Comparison of ENCODE assay signal across 9 cellular contexts in the genomic region with DNA sequence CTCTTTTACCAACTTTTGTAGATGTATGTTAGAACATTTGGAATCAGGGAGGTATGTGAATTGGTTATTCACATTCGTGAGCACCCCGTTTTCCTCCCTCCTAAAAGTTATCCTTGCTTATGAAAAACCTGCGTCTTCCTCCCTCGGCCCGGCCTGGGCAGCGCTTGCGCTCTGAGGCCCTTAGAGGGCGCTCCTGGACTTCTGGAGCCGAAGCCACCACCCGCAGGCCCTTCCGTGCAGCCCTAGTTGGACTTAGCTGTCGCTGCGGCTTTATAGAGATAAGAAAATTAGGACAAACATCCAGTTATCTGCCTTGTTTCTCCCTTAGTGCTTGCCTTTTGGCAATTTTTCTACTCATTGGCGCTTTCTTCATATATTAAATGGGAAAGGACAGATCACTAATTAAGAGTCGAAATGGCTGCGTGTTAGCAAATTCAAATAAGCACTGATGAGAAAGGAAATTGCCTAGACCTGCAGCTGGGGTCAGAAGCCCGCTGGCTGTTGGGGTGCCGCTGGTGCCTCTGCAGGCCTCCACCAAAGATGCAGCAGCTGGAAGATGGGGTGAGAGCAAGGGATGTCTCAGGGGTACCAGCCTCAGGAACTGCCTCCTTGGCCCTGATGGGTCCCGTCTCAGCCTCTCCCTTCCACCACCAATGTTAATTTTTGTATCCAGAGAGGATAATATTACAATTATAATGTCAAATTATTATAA. TPM values are rescaled to one million over a fixed set of nuclear protein-coding genes. Genes with fewer than 3 reads are reported as not detected.
DNase-seq lines count a peak whose midpoint lies in the region; ATAC-seq, FAIRE-seq and TF ChIP-seq lines count a peak whose summit lies in the region.
"Had no signal": no experiment of that assay in that cellular context is flagged by ENCODE, and none has a peak within 500 bp of the region (broad histone marks: within the 10 kb centered on the region; RNA-seq: fewer than 3 reads in every experiment).

No MANE protein-coding gene starts in this region.

- H2AFZ ChIP-seq in KMS-11 (ENCODE audit: low read depth): peak overlapping the region; percentile 44

- H3K27me3 ChIP-seq in KMS-11 (ENCODE audit: insufficient read depth, low read depth): no peaks in the 10 kb centered on the region
- no peaks in the 10 kb centered on the region for H3K27me3 ChIP-seq in SJSA1 (replicated peaks)
- peaks cover 0 to 27% (median 2%) of the 10 kb centered on the region in 4 donors for H3K27me3 ChIP-seq in pancreas

- WGBS in pancreas, 2 donors: 12% methylated on average over 19 of the region's 19 CpGs

- TF ChIP-seq CTCF in KMS-11 (conservative IDR thresholded peaks at IDR 0.05; ENCODE audit: low read depth, low read length) (peak; percentile 91), pancreas (IDR thresholded peaks at IDR 0.05) (peak; percentile 54 to 93 (median 84))

- intact Hi-C loops in pancreas (cut with DNase I): loop anchor here in 2 of 3 donors (10.0 kb wide), 2 partner anchors 470 to 480 kb away; no protein-coding TSS in a partner anchor

- H3K36me3 ChIP-seq in KMS-11 (ENCODE audit: insufficient read depth) (no peaks in the 10 kb centered on the region), SJSA1 (no peaks in the 10 kb centered on the region), pancreas (no peaks in the 10 kb centered on the region)

- FAIRE-seq in frontal cortex (lab: Jason Lieb, UNC) (no peak), pancreas (lab: Jason Lieb, UNC) (no peak), urothelium cell line (lab: Jason Lieb, UNC) (no peak)
- FAIRE-seq: endometrium had no signal

- DNase-seq in DMS 273 (lab: John Stamatoyannopoulos, UW; ENCODE audit: unreplicated experiment): peak; percentile 91
- DNase-seq in SJSA1 (ENCODE audit: low read depth in 1 of 2, low spot score in 2 of 2): peak; percentile 81 to 85
- peak; percentile 21 for DNase-seq in activated gamma-delta T cell treated with anti-CD3 and anti-CD28 coated beads, Interleukin-2, amount 50 U/mL, for 16 hours (ENCODE audit: low read depth)
- DNase-seq in frontal cortex (ENCODE audit: low spot score in 2 of 2): peak; percentile 41 to 69
- peak; percentile 39 to 88 (median 67) for DNase-seq in pancreas
- peak; percentile 80 for DNase-seq in urothelium cell line (ENCODE audit: low spot score)

- peak overlapping the region; percentile 1; the same call in 1 of the 2 replicates for H3K4me2 ChIP-seq in KMS-11

- no peak overlapping the region for H3K27ac ChIP-seq in KMS-11
- H3K27ac ChIP-seq in SJSA1: no peak overlapping the region
- no peak overlapping the region for H3K27ac ChIP-seq in pancreas

- H3K4me3 ChIP-seq in KMS-11 (IDR thresholded peaks at IDR 0.05; ENCODE audit: insufficient read depth, low read depth, low read length) (no peak overlapping the region), SJSA1 (no peak overlapping the region), pancreas (no peak overlapping the region)

- no peak overlapping the region for H3K9ac ChIP-seq in KMS-11

- H4K20me1 ChIP-seq in KMS-11 (ENCODE audit: insufficient read depth): no peaks in the 10 kb centered on the region

- H3K4me1 ChIP-seq in KMS-11 (ENCODE audit: low read depth, poor library complexity, severe bottlenecking): no peaks in the 10 kb centered on the region
- H3K4me1 ChIP-seq in SJSA1 (replicated peaks): peaks cover 44% of the 10 kb centered on the region
- no peaks in the 10 kb centered on the region for H3K4me1 ChIP-seq in pancreas

- no peaks in the 10 kb centered on the region for H3K79me2 ChIP-seq in KMS-11 (ENCODE audit: insufficient read depth, low read depth)

- ATAC-seq in GM21526 (IDR thresholded peaks at IDR 0.05; ENCODE audit: low FRiP score, unreplicated experiment): peak; percentile 79
- ATAC-seq in pancreas: peak; percentile 76 to 96 (median 94)

- 0 out of 2 replicates have a peak, but pooled peaks cover under 1% of the 10 kb centered on the region for H3K9me3 ChIP-seq in SJSA1 (replicated peaks)
- H3K9me3 ChIP-seq in pancreas: no peaks in the 10 kb centered on the region

RNA-seq across cellular contexts. Expression of gene FNDC1, which starts 5.2 kb away (rescaled TPM):
- total RNA-seq in SJSA1 (2014; rRNA removed; shearing (Covaris generic)): 4.9 and 5.7 TPM in 2 replicates
- total RNA-seq in frontal cortex: 1.2 TPM
- total RNA-seq in pancreas: 1 to 10 TPM in 1 of 6 donors, under 1 TPM in 5; 0.56 to 3.7 (median 0.80) TPM
- polyA plus RNA-seq in pancreas: under 1 TPM; 0.21 to 0.23 TPM

Comparison
In these comparisons a context has a peak if more than half of its experiments do, and no peak if none do; other contexts are left out.
1. DNase-seq: peak in every context shown above with its lines; median percentile 91 in DMS 273; 83 in SJSA1; 80 in urothelium cell line; 67 in pancreas; 55 in frontal cortex; 21 in activated gamma-delta T cell treated with anti-CD3 and anti-CD28 coated beads, Interleukin-2, amount 50 U/mL, for 16 hours.